1 cellular context compared by ENCODE assay signal in genomic region chr1:40449684-40450490, GRCh38.
TF ChIP-seq lines count a peak whose summit lies in the region.

Gene ZFP69B, plus strand, starts transcription at chr1:40450476. Its CDS starts 486 bp downstream, at chr1:40450962.

TF ChIP-seq in WTC11, 78 proteins besides CTCF, POLR2A, EP300 and RAD21 (continued from another document and continues in another):
- TF ChIP-seq ATF3 (CRISPR knock-in tag; conservative IDR thresholded peaks at IDR 0.05) (no peak), ESRRA (CRISPR knock-in tag; IDR thresholded peaks at IDR 0.05; ENCODE audit: borderline replicate concordance) (no peak; the same call in none of the 2 replicates), AFF4 (CRISPR knock-in tag; IDR thresholded peaks at IDR 0.05; ENCODE audit: borderline replicate concordance) (no peak), TEAD4 (CRISPR knock-in tag; IDR thresholded peaks at IDR 0.05) (no peak), IRF2 (CRISPR knock-in tag; IDR thresholded peaks at IDR 0.05; ENCODE audit: borderline replicate concordance, low read depth) (no peak), IRF1 (CRISPR knock-in tag; IDR thresholded peaks at IDR 0.05) (0 out of 2 replicates have a peak, but pooled peaks have one; percentile 50), ZBTB43 (CRISPR knock-in tag; IDR thresholded peaks at IDR 0.05) (peak; percentile 39; the same call in 1 of the 2 replicates), ZNF416 (CRISPR knock-in tag; IDR thresholded peaks at IDR 0.05) (no peak), AR (CRISPR knock-in tag; IDR thresholded peaks at IDR 0.05) (no peak), ETV6 (CRISPR knock-in tag; IDR thresholded peaks at IDR 0.05) (peak; percentile 88; the same call in 1 of the 2 replicates), FOXK1 (CRISPR knock-in tag; IDR thresholded peaks at IDR 0.05) (peak; percentile 76), NR3C1 (CRISPR knock-in tag; conservative IDR thresholded peaks at IDR 0.05; ENCODE audit: low read depth) (no peak), FOXP1 (CRISPR knock-in tag; IDR thresholded peaks at IDR 0.05; ENCODE audit: borderline replicate concordance) (peak; percentile 89; the same call in 1 of the 2 replicates), ZNF317 (CRISPR knock-in tag; IDR thresholded peaks at IDR 0.05; ENCODE audit: borderline replicate concordance, low read depth) (no peak), HMGXB4 (CRISPR knock-in tag; IDR thresholded peaks at IDR 0.05) (peak; percentile 92), E2F4 (CRISPR knock-in tag; IDR thresholded peaks at IDR 0.05; ENCODE audit: borderline replicate concordance, low read depth) (no peak), ZNF425 (CRISPR knock-in tag; conservative IDR thresholded peaks at IDR 0.05) (no peak), ZNF281 (CRISPR knock-in tag; IDR thresholded peaks at IDR 0.05) (no peak), ZNF138 (CRISPR knock-in tag; conservative IDR thresholded peaks at IDR 0.05) (no peak), ATF6 (CRISPR knock-in tag; IDR thresholded peaks at IDR 0.05) (no peak), PREB (CRISPR knock-in tag; IDR thresholded peaks at IDR 0.05; ENCODE audit: borderline replicate concordance) (no peak), USF2 (CRISPR knock-in tag; IDR thresholded peaks at IDR 0.05) (peak; percentile 44; the same call in 1 of the 2 replicates), ZNF232 (CRISPR knock-in tag; IDR thresholded peaks at IDR 0.05) (peak; percentile 76; the same call in 1 of the 2 replicates), CREB1 (CRISPR knock-in tag; IDR thresholded peaks at IDR 0.05) (no peak)
